13 cellular contexts compared by ENCODE assay signal in genomic region chr2:48979691-48980090, GRCh38.
"Had no signal": no experiment of that assay in that cellular context is flagged by ENCODE, and none has a peak within 500 bp of the region (broad histone marks: within the 10 kb centered on the region; RNA-seq: fewer than 3 reads in every experiment).

No MANE protein-coding gene starts in this region.

- H3K9me3 ChIP-seq: colonic mucosa, esophagus muscularis mucosa, esophagus squamous epithelium, gastrocnemius medialis, gastroesophageal sphincter, heart left ventricle, heart right ventricle had no signal

- H3K4me3 ChIP-seq: colonic mucosa, coronary artery, dorsolateral prefrontal cortex, esophagus muscularis mucosa, esophagus squamous epithelium, gastrocnemius medialis, gastroesophageal sphincter, heart left ventricle, heart right ventricle had no signal

- ATAC-seq: effector memory CD8-positive, alpha-beta T cell; esophagus mucosa; foreskin keratinocyte; gastrocnemius medialis; gastroesophageal sphincter; heart left ventricle; heart right ventricle had no signal

- H3K36me3 ChIP-seq: colonic mucosa, esophagus muscularis mucosa, esophagus squamous epithelium, gastrocnemius medialis, gastroesophageal sphincter, heart left ventricle, heart right ventricle had no signal

- H3K27ac ChIP-seq: colonic mucosa, coronary artery, dorsolateral prefrontal cortex, epithelial cell of prostate, esophagus muscularis mucosa, esophagus squamous epithelium, foreskin keratinocyte, gastrocnemius medialis, gastroesophageal sphincter, heart left ventricle, heart right ventricle had no signal

- H3K4me1 ChIP-seq: colonic mucosa, esophagus muscularis mucosa, esophagus squamous epithelium, foreskin keratinocyte, gastrocnemius medialis, gastroesophageal sphincter, heart left ventricle, heart right ventricle had no signal
